31 cellular contexts compared by ENCODE assay signal in genomic region chr1:172751668-172752067, GRCh38.
"Had no signal": no experiment of that assay in that cellular context is flagged by ENCODE, and none has a peak within 500 bp of the region (broad histone marks: within the 10 kb centered on the region; RNA-seq: fewer than 3 reads in every experiment).

No MANE protein-coding gene starts in this region.

- H3K27me3 ChIP-seq: adrenal gland, breast epithelium, cardiac muscle cell, colonic mucosa had no signal

- ATAC-seq: activated CD4-positive, CD25-positive, alpha-beta regulatory T cell treated with anti-CD3 and anti-CD28 coated beads, Interleukin-2, amount 50 U/mL, for 24 hours; activated CD8-positive, alpha-beta T cell treated with anti-CD3 and anti-CD28 coated beads for 36 hours; activated naive CD8-positive, alpha-beta T cell treated with anti-CD3 and anti-CD28 coated beads, Interleukin-2, amount 50 U/mL, for 24 hours; esophagus mucosa; heart left ventricle; T-helper 17 cell had no signal

- H3K4me3 ChIP-seq: adrenal gland, breast epithelium, cardiac muscle cell, colonic mucosa, heart left ventricle had no signal

- FAIRE-seq: endometrium had no signal

- H3K4me1 ChIP-seq: breast epithelium, colonic mucosa had no signal

- H3K27ac ChIP-seq: adrenal gland, breast epithelium, cardiac muscle cell, colonic mucosa, heart left ventricle, WERI-Rb-1 had no signal

- DNase-seq: activated B cell treated with CpG ODN at 0.5 μM for 24 hours; activated CD4-positive, alpha-beta T cell treated with anti-CD3 and anti-CD28 coated beads for 48 hours; activated CD4-positive, alpha-beta T cell treated with anti-CD3 and anti-CD28 coated beads, Interleukin-2, amount 50 U/mL, for 1 hour; activated CD4-positive, alpha-beta T cell treated with anti-CD3 and anti-CD28 coated beads, Interleukin-2, amount 50 U/mL, for 48 hours; activated CD8-positive, alpha-beta memory T cell treated with anti-CD3 and anti-CD28 coated beads for 24 hours; activated CD8-positive, alpha-beta T cell treated with anti-CD3 and anti-CD28 coated beads for 36 hours; activated effector memory CD4-positive, alpha-beta T cell treated with anti-CD3 and anti-CD28 coated beads, Interleukin-2, amount 50 U/mL, for 16 hours; activated naive CD4-positive, alpha-beta T cell treated with anti-CD3 and anti-CD28 coated beads for 36 hours; activated naive CD8-positive, alpha-beta T cell treated with anti-CD3 and anti-CD28 coated beads for 36 hours; activated naive CD8-positive, alpha-beta T cell treated with anti-CD3 and anti-CD28 coated beads, Interleukin-2, amount 50 U/mL, for 24 hours; activated T-cell treated with anti-CD3 and anti-CD28 coated beads, Interleukin-2, amount 50 U/mL, for 1 hour; activated T-cell treated with anti-CD3 and anti-CD28 coated beads, Interleukin-2, amount 50 U/mL, for 48 hours; adrenal gland; amygdala; aorta; central memory CD4-positive, alpha-beta T cell; cerebellar nuclear complex; colonic mucosa; effector CD8-positive, alpha-beta T cell; foreskin melanocyte; glutamatergic neuron; heart left ventricle; T-helper 1 cell; T-helper 17 cell; T1000; WERI-Rb-1 had no signal

- H3K9me3 ChIP-seq: adrenal gland, breast epithelium, colonic mucosa, heart left ventricle had no signal

- H3K36me3 ChIP-seq: adrenal gland, breast epithelium, cardiac muscle cell, colonic mucosa, heart left ventricle, WERI-Rb-1 had no signal
